Comparison of ENCODE assay signal across 16 cellular contexts in genomic region chr1:221962385-221962784, GRCh38.
A peak's percentile ranks its signal among the peaks of the same experiment; 100 is the strongest.
DNase-seq lines count a peak whose midpoint lies in the region; ATAC-seq and TF ChIP-seq lines count a peak whose summit lies in the region.
"Had no signal": no experiment of that assay in that cellular context is flagged by ENCODE, and none has a peak within 500 bp of the region (broad histone marks: within the 10 kb centered on the region; RNA-seq: fewer than 3 reads in every experiment).

No MANE protein-coding gene starts in this region.

- DNase-seq in HCT116 (ENCODE audit: low read depth, low spot score) (no peak), PC-3 (no peak), endodermal cell (no peak), SIG-M5 treated with dmso at 0.1 percent for 504 hours (lab: John Stamatoyannopoulos, UW; ENCODE audit: unreplicated experiment) (no peak)
- DNase-seq in stimulated activated effector memory CD8-positive, alpha-beta T cell treated with anti-CD3 and anti-CD28 coated beads, Interleukin-12 subunit alpha, Interleukin-12 subunit beta, amount 100 ng/mL, for 72 hours (ENCODE audit: low spot score in 2 of 2) = no peak
- no peak for DNase-seq in stimulated activated naive CD8-positive, alpha-beta T cell treated with anti-CD3 and anti-CD28 coated beads, Interleukin-15, amount 100 ng/mL, for 72 hours
- DNase-seq: activated CD4-positive, CD25-positive, alpha-beta regulatory T cell treated with anti-CD3 and anti-CD28 coated beads, Interleukin-2, amount 50 U/mL, for 72 hours; activated T-cell treated with anti-CD3 and anti-CD28 coated beads, Interleukin-2, amount 50 U/mL, for 4 hours; DMS79; NCI-H510A treated with DMSO at 0.1 percent for 48 hours; nephron progenitor cell; posterior cingulate gyrus had no signal

- TF ChIP-seq CTCF in HCT116 (IDR thresholded peaks at IDR 0.05 in 2 of 3, conservative IDR thresholded peaks at IDR 0.05 in 1 of 3; ENCODE audit: borderline replicate concordance in 1 of 3, insufficient read depth in 1 of 3, low read depth in 2 of 3, low read length in 2 of 3) (no peak), PC-3 (conservative IDR thresholded peaks at IDR 0.05; ENCODE audit: low read depth, low read length) (no peak), endodermal cell (conservative IDR thresholded peaks at IDR 0.05) (no peak)

- H3K27ac ChIP-seq in HCT116 (ENCODE audit: low read depth, low read length) (no peak overlapping the region), PC-3 (ENCODE audit: low read length) (peak overlapping the region; percentile 74), endodermal cell (ENCODE audit: low read depth, low read length) (no peak overlapping the region)

- peaks cover 16% of the 10 kb centered on the region for H3K36me3 Mint-ChIP-seq in endodermal cell (ENCODE audit: low read depth)
- H3K36me3 Mint-ChIP-seq in stimulated activated effector memory CD8-positive, alpha-beta T cell treated with anti-CD3 and anti-CD28 coated beads, Interleukin-12 subunit alpha, Interleukin-12 subunit beta, amount 100 ng/mL, for 72 hours = no peaks in the 10 kb centered on the region
- H3K36me3 Mint-ChIP-seq: CD8-positive, alpha-beta T cell had no signal

- peaks cover 3% of the 10 kb centered on the region for H3F3A ChIP-seq in PC-3 (ENCODE audit: low read length, unreplicated experiment)

- H3K9me3 ChIP-seq in HCT116 (ENCODE audit: control insufficient read depth in 1 of 2, insufficient read depth in 1 of 2, low read depth in 1 of 2, low read length in 2 of 2) = no peaks in the 10 kb centered on the region
- H3K9me3 ChIP-seq in PC-3 (ENCODE audit: low read length) = no peaks in the 10 kb centered on the region
- peaks cover 31% of the 10 kb centered on the region for H3K9me3 ChIP-seq in endodermal cell (ENCODE audit: control insufficient read depth, low read length)

- no peaks in the 10 kb centered on the region for H3K27me3 ChIP-seq in HCT116 (ENCODE audit: insufficient read depth, low read length)
- H3K27me3 ChIP-seq in PC-3 (ENCODE audit: low read length) = no peaks in the 10 kb centered on the region
- H3K27me3 ChIP-seq in endodermal cell (ENCODE audit: control insufficient read depth, insufficient read depth, low read length, poor library complexity, severe bottlenecking) = no peaks in the 10 kb centered on the region

- WGBS in endodermal cell (ENCODE audit: insufficient coverage in 1 of 2, insufficient read length in 1 of 2), 2 experiments = 93 to 95% methylated on average over 2 to 4 of the region's 4 CpGs

- peaks cover 40% of the 10 kb centered on the region for H3K4me1 Mint-ChIP-seq in endodermal cell
- H3K4me1 Mint-ChIP-seq in stimulated activated effector memory CD8-positive, alpha-beta T cell treated with anti-CD3 and anti-CD28 coated beads, Interleukin-12 subunit alpha, Interleukin-12 subunit beta, amount 100 ng/mL, for 72 hours = peaks cover 10% of the 10 kb centered on the region
- peaks cover 31% of the 10 kb centered on the region for H3K4me1 Mint-ChIP-seq in stimulated activated naive CD8-positive, alpha-beta T cell treated with anti-CD3 and anti-CD28 coated beads, Interleukin-15, amount 100 ng/mL, for 72 hours

- POLR2A ChIA-PET in HCT116 (lab: Charles Lee) (no interaction called here), PC-3 (lab: Charles Lee; ENCODE audit: unreplicated experiment) (interaction anchor here (0.6 kb wide), 1 partner anchor 76 kb away, joined by 3 read pairs; no protein-coding TSS in a partner anchor)

- no peaks in the 10 kb centered on the region for H3K9me2 ChIP-seq in HCT116 (ENCODE audit: insufficient read depth)
- H3K9me2 ChIP-seq in PC-3 (replicated peaks; ENCODE audit: low read length) = no peaks in the 10 kb centered on the region

- TF ChIP-seq RAD21 in HCT116 (IDR thresholded peaks at IDR 0.05; ENCODE audit: low read depth) = no peak

- RAD21 ChIA-PET in HCT116 (lab: Charles Lee; ENCODE audit: low non-redundant PET in 1 of 2, low total read pairs in 2 of 2, uncharacterized antibody in 2 of 2, unreplicated experiment in 2 of 2) = no interaction called here

- peaks cover 20 to 62% of the 10 kb centered on the region in 2 experiments for H3K4me1 ChIP-seq in HCT116 (ENCODE audit: control insufficient read depth in 1 of 2, insufficient read depth in 2 of 2, low read length in 2 of 2)
- H3K4me1 ChIP-seq in PC-3 (ENCODE audit: insufficient read depth, low read length) = peaks cover 65% of the 10 kb centered on the region
- no peaks in the 10 kb centered on the region for H3K4me1 ChIP-seq in endodermal cell (ENCODE audit: control insufficient read depth, insufficient read depth, low read length)

- H3K4me2 ChIP-seq in HCT116 (ENCODE audit: low read length) (peak overlapping the region; percentile 52), PC-3 (ENCODE audit: low read length) (peak overlapping the region; percentile 65)

- intact Hi-C loops in HCT116 (cut with micrococcal nuclease) (no loop called here), PC-3 (cut with micrococcal nuclease) (loop anchor here (10.0 kb wide), 2 partner anchors 138 to 348 kb away; no protein-coding TSS in a partner anchor)

- no peak for TF ChIP-seq POLR2A in HCT116 (IDR thresholded peaks at IDR 0.05; ENCODE audit: borderline replicate concordance, extremely low read depth, insufficient read depth, insufficient read length)

- H3K9ac ChIP-seq in HCT116 (ENCODE audit: low read length) (no peak overlapping the region), PC-3 (ENCODE audit: low read length) (peak overlapping the region; percentile 13; the same call in 1 of the 2 replicates), endodermal cell (ENCODE audit: extremely low read depth, low read length, poor library complexity, severe bottlenecking) (no peak overlapping the region)

- H3K4me3 Mint-ChIP-seq in endodermal cell = no peak overlapping the region
- H3K4me3 Mint-ChIP-seq in stimulated activated effector memory CD8-positive, alpha-beta T cell treated with anti-CD3 and anti-CD28 coated beads, Interleukin-12 subunit alpha, Interleukin-12 subunit beta, amount 100 ng/mL, for 72 hours = no peak overlapping the region
- H3K4me3 Mint-ChIP-seq in stimulated activated naive CD8-positive, alpha-beta T cell treated with anti-CD3 and anti-CD28 coated beads, Interleukin-15, amount 100 ng/mL, for 72 hours = peak overlapping the region in 1 of 2 donors; percentile 39
- H3K4me3 Mint-ChIP-seq: activated naive CD4-positive, alpha-beta T cell treated with anti-CD3 and anti-CD28 coated beads for 36 hours; activated T-cell treated with anti-CD3 and anti-CD28 coated beads, Interleukin-2, amount 50 U/mL, for 4 hours; CD8-positive, alpha-beta T cell; nephron progenitor cell had no signal

- ATAC-seq in HCT116 (no peak), PC-3 (no peak), GM21737 (IDR thresholded peaks at IDR 0.05; ENCODE audit: unreplicated experiment) (no peak)
- ATAC-seq in stimulated activated effector memory CD8-positive, alpha-beta T cell treated with anti-CD3 and anti-CD28 coated beads, Interleukin-12 subunit alpha, Interleukin-12 subunit beta, amount 100 ng/mL, for 72 hours = no peak
- no peak for ATAC-seq in stimulated activated naive CD8-positive, alpha-beta T cell treated with anti-CD3 and anti-CD28 coated beads, Interleukin-15, amount 100 ng/mL, for 72 hours
- ATAC-seq: sciatic nerve had no signal

- H3K9me3 Mint-ChIP-seq in endodermal cell = peaks cover 23% of the 10 kb centered on the region
- H3K9me3 Mint-ChIP-seq in stimulated activated effector memory CD8-positive, alpha-beta T cell treated with anti-CD3 and anti-CD28 coated beads, Interleukin-12 subunit alpha, Interleukin-12 subunit beta, amount 100 ng/mL, for 72 hours = no peaks in the 10 kb centered on the region
- H3K9me3 Mint-ChIP-seq in stimulated activated naive CD8-positive, alpha-beta T cell treated with anti-CD3 and anti-CD28 coated beads, Interleukin-15, amount 100 ng/mL, for 72 hours = no peaks in the 10 kb centered on the region
- H3K9me3 Mint-ChIP-seq: activated naive CD4-positive, alpha-beta T cell treated with anti-CD3 and anti-CD28 coated beads for 36 hours; activated T-cell treated with anti-CD3 and anti-CD28 coated beads, Interleukin-2, amount 50 U/mL, for 4 hours; CD8-positive, alpha-beta T cell had no signal

- no peak overlapping the region for H3K27ac Mint-ChIP-seq in endodermal cell
- peak overlapping the region; percentile 70 for H3K27ac Mint-ChIP-seq in stimulated activated effector memory CD8-positive, alpha-beta T cell treated with anti-CD3 and anti-CD28 coated beads, Interleukin-12 subunit alpha, Interleukin-12 subunit beta, amount 100 ng/mL, for 72 hours
- H3K27ac Mint-ChIP-seq in stimulated activated naive CD8-positive, alpha-beta T cell treated with anti-CD3 and anti-CD28 coated beads, Interleukin-15, amount 100 ng/mL, for 72 hours = peak overlapping the region in 1 of 2 donors; percentile 42
- H3K27ac Mint-ChIP-seq: CD8-positive, alpha-beta T cell; nephron progenitor cell had no signal

- H3K79me2 ChIP-seq in HCT116 (ENCODE audit: insufficient read depth, low read length) (no peaks in the 10 kb centered on the region), PC-3 (ENCODE audit: low read length) (no peaks in the 10 kb centered on the region)

- H3K4me3 ChIP-seq in HCT116 (replicated peaks in 1 of 2; ENCODE audit: low read depth in 1 of 2, low read length in 2 of 2) = no peak overlapping the region
- no peak overlapping the region for H3K4me3 ChIP-seq in PC-3 (ENCODE audit: low read length)
- peak overlapping the region; percentile 50 for H3K4me3 ChIP-seq in endodermal cell (ENCODE audit: low read length)

- peak overlapping the region; percentile 19 for H2AFZ ChIP-seq in HCT116 (ENCODE audit: low read depth, low read length, poor library complexity, severe bottlenecking)
- H2AFZ ChIP-seq in PC-3 (ENCODE audit: low read length) = peak overlapping the region; percentile 43

- no peaks in the 10 kb centered on the region for H3K27me3 Mint-ChIP-seq in endodermal cell (ENCODE audit: insufficient read depth)
- no peaks in the 10 kb centered on the region for H3K27me3 Mint-ChIP-seq in stimulated activated naive CD8-positive, alpha-beta T cell treated with anti-CD3 and anti-CD28 coated beads, Interleukin-15, amount 100 ng/mL, for 72 hours

- CTCF ChIA-PET in HCT116 (lab: Charles Lee) (interaction anchor here (0.9 kb wide), 1 partner anchor 485 kb away, joined by 3 read pairs; no protein-coding TSS in a partner anchor), PC-3 (lab: Charles Lee) (no interaction called here)

- H3K36me3 ChIP-seq in HCT116 (ENCODE audit: control insufficient read depth in 1 of 2, insufficient read depth in 2 of 2, low read length in 2 of 2) (no peaks in the 10 kb centered on the region), PC-3 (ENCODE audit: low read depth, low read length) (no peaks in the 10 kb centered on the region), endodermal cell (ENCODE audit: control insufficient read depth, insufficient read depth, low read length) (peaks cover 8% of the 10 kb centered on the region)

- no TSS peak for BruUV-seq in HCT116 (replicated peaks; lab: Mats Ljungman, UMichigan)
- no TSS peak for BruUV-seq in PC-3 (replicated peaks; lab: Mats Ljungman, UMichigan)

- no peaks in the 10 kb centered on the region for H4K20me1 ChIP-seq in HCT116 (ENCODE audit: insufficient read depth)
- H4K20me1 ChIP-seq in PC-3 (ENCODE audit: low read length) = no peaks in the 10 kb centered on the region

TF ChIP-seq in HCT116, 20 proteins besides CTCF, POLR2A, EP300 and RAD21 (continues in another document):
- no peak for TF ChIP-seq EZH2phosphoT487 (IDR thresholded peaks at IDR 0.05; ENCODE audit: borderline replicate concordance)
